ENCODE assay signal across 14 cellular contexts in genomic region chr11:117759305-117759704, GRCh38.
"Had no signal": no experiment of that assay in that cellular context is flagged by ENCODE, and none has a peak within 500 bp of the region (broad histone marks: within the 10 kb centered on the region; RNA-seq: fewer than 3 reads in every experiment).

No MANE protein-coding gene starts in this region.

- H3K4me3 ChIP-seq: adrenal gland, cardiac muscle cell, dorsolateral prefrontal cortex, left lung, transverse colon, vagina had no signal

- H3K27me3 ChIP-seq: adrenal gland, cardiac muscle cell, dorsolateral prefrontal cortex, left lung, transverse colon, vagina had no signal

- H3K27ac ChIP-seq: adrenal gland, cardiac muscle cell, left lung, neutrophil, parathyroid adenoma, transverse colon, vagina had no signal

- H3K36me3 ChIP-seq: adrenal gland, cardiac muscle cell, left lung, neutrophil, transverse colon, vagina had no signal

- H3K9me3 ChIP-seq: adrenal gland, left lung, neutrophil, transverse colon, vagina had no signal

- H3K4me1 ChIP-seq: adrenal gland, left lung, parathyroid adenoma, transverse colon, vagina had no signal

- DNase-seq: activated CD4-positive, alpha-beta memory T cell treated with anti-CD3 and anti-CD28 coated beads, Interleukin-2, amount 10 ng/mL, durations not matched to agents 7 days and 5 days; activated CD4-positive, alpha-beta T cell treated with anti-CD3 and anti-CD28 coated beads for 4 hours; activated T-cell treated with anti-CD3 and anti-CD28 coated beads, Interleukin-2, amount 50 U/mL, for 24 hours; adrenal gland; dorsolateral prefrontal cortex; erythroblast; left lung; naive B cell; retina; transverse colon had no signal
